Comparison of ENCODE assay signal across 1 cellular context in genomic region chr1:155073377-155074272, GRCh38.
TF ChIP-seq lines count a peak whose summit lies in the region.

No MANE protein-coding gene starts in this region.

TF ChIP-seq in GM23338, 12 proteins besides CTCF, POLR2A, EP300 and RAD21:
- TF ChIP-seq ETS1 (IDR thresholded peaks at IDR 0.05) (no peak), ZNF114 (CRISPR knock-in tag; IDR thresholded peaks at IDR 0.05) (no peak), CREB1 (CRISPR knock-in tag; IDR thresholded peaks at IDR 0.05; ENCODE audit: low read depth) (no peak), POLR2AphosphoS5 (IDR thresholded peaks at IDR 0.05; ENCODE audit: low read depth) (no peak), ZNF462 (CRISPR knock-in tag; IDR thresholded peaks at IDR 0.05) (no peak), EZH2 (IDR thresholded peaks at IDR 0.05; ENCODE audit: low read depth, unreplicated experiment) (no peak), EZH2phosphoT487 (IDR thresholded peaks at IDR 0.05; ENCODE audit: unreplicated experiment) (no peak), NANOG (IDR thresholded peaks at IDR 0.05; ENCODE audit: borderline replicate concordance) (no peak), ZNF331 (CRISPR knock-in tag; IDR thresholded peaks at IDR 0.05; ENCODE audit: low read depth) (no peak), JUNB (IDR thresholded peaks at IDR 0.05; ENCODE audit: unreplicated experiment) (no peak), REST (IDR thresholded peaks at IDR 0.05; ENCODE audit: unreplicated experiment) (no peak), STAT1 (IDR thresholded peaks at IDR 0.05; ENCODE audit: unreplicated experiment) (no peak)
